In the genomic region with DNA sequence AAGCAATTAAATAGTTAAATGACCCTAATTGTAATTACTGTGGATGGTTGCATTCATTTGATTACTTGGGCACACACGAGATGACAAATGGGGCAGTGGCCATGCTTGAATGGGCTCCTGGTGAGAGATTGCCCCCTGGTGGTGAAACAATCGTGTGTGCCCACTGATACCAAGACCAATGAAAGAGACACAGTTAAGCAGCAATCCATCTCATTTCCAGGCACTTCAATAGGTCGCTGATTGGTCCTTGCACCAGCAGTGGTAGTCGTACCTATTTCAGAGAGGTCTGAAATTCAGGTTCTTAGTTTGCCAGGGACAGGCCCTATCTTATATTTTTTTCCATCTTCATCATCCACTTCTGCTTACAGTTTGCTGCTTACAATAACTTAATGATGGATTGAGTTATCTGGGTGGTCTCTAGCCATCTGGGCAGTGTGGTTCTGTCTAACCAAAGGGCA, we compare ENCODE assay signal across 8 cellular contexts. TPM values are rescaled to one million over a fixed set of nuclear protein-coding genes. Genes with fewer than 3 reads are reported as not detected.
A peak's percentile ranks its signal among the peaks of the same experiment; 100 is the strongest.
DNase-seq lines count a peak whose midpoint lies in the region; ATAC-seq, FAIRE-seq and TF ChIP-seq lines count a peak whose summit lies in the region.

No MANE protein-coding gene starts in this region.

- H3K27me3 ChIP-seq in SJSA1 (replicated peaks): no peaks in the 10 kb centered on the region
- no peaks in the 10 kb centered on the region for H3K27me3 ChIP-seq in parathyroid adenoma (ENCODE audit: control insufficient read depth, insufficient read depth, low read length)
- H3K27me3 ChIP-seq in transverse colon: no peaks in the 10 kb centered on the region

- TF ChIP-seq CTCF in parathyroid adenoma (IDR thresholded peaks at IDR 0.05): peak; percentile 96
- TF ChIP-seq CTCF in transverse colon (IDR thresholded peaks at IDR 0.05): peak; percentile 90 to 93 (median 92)

- 0 to 4% methylated on average over 3 to 4 of the region's 4 CpGs for WGBS in transverse colon (ENCODE audit: low coverage in 1 of 2), 2 donors

- no peak overlapping the region for H3K4me2 ChIP-seq in parathyroid adenoma (ENCODE audit: low read length)

- DNase-seq in AG08396 (ENCODE audit: low spot score): peak; percentile 80
- peak; percentile 72 for DNase-seq in M059J (ENCODE audit: low read depth)
- DNase-seq in SJSA1 (ENCODE audit: low read depth in 1 of 2, low spot score in 2 of 2): peak; percentile 66 to 73
- peak; percentile 88 for DNase-seq in activated effector memory CD4-positive, alpha-beta T cell treated with anti-CD3 and anti-CD28 coated beads, Interleukin-2, amount 50 U/mL, for 16 hours
- peak; percentile 62 to 71 for DNase-seq in frontal cortex (ENCODE audit: low spot score in 2 of 2)
- peak; percentile 82 for DNase-seq in transverse colon

- no peaks in the 10 kb centered on the region for H3K79me2 ChIP-seq in parathyroid adenoma

- peak; percentile 6 for FAIRE-seq in frontal cortex (lab: Jason Lieb, UNC)

- H3K4me1 ChIP-seq in SJSA1 (replicated peaks): no peaks in the 10 kb centered on the region
- no peaks in the 10 kb centered on the region for H3K4me1 ChIP-seq in parathyroid adenoma
- no peaks in the 10 kb centered on the region for H3K4me1 ChIP-seq in transverse colon

- peak; percentile 62 for ATAC-seq in GM18868 (IDR thresholded peaks at IDR 0.05; ENCODE audit: unreplicated experiment)

- no peak overlapping the region for H3K27ac ChIP-seq in SJSA1
- no peak overlapping the region for H3K27ac ChIP-seq in parathyroid adenoma
- H3K27ac ChIP-seq in transverse colon: no peak overlapping the region

- H2AFZ ChIP-seq in parathyroid adenoma: no peak overlapping the region

- H3K4me3 ChIP-seq in SJSA1 (no peak overlapping the region), parathyroid adenoma (ENCODE audit: low read depth, low read length) (no peak overlapping the region), transverse colon (no peak overlapping the region)

- TF ChIP-seq POLR2A in transverse colon (IDR thresholded peaks at IDR 0.05): no peak

- TF ChIP-seq EP300 in transverse colon (IDR thresholded peaks at IDR 0.05; ENCODE audit: low read depth): no peak

- H3K36me3 ChIP-seq in SJSA1 (peaks cover 36% of the 10 kb centered on the region), parathyroid adenoma (ENCODE audit: control insufficient read depth, insufficient read depth, low read length) (no peaks in the 10 kb centered on the region), transverse colon (peaks cover 0 to 28% (median 3%) of the 10 kb centered on the region in 4 donors)

- H3K9me3 ChIP-seq in SJSA1 (replicated peaks) (no peaks in the 10 kb centered on the region), parathyroid adenoma (ENCODE audit: control insufficient read depth, low read length) (no peaks in the 10 kb centered on the region), transverse colon (no peaks in the 10 kb centered on the region)

- H3K9ac ChIP-seq in parathyroid adenoma: no peak overlapping the region

- in situ Hi-C loops in transverse colon (cut with MboI; ENCODE audit: low pct_ligation_motif_present in 1 of 4, low pct_unique_long_range_greater_than_20kb in 1 of 4, low sequenced_read_pairs in 3 of 4): loop anchor here in 2 of 4 donors (5.0 to 25.0 kb wide), 3 partner anchors 65 to 343 kb away; a partner anchor contains a TSS

- intact Hi-C loops in transverse colon (cut with DNase I; ENCODE audit: low total_unique reads): no loop called here

RNA-seq across cellular contexts. Expression of a gene that starts 8.3 kb away (rescaled TPM):
- 34.3 and 36.3 TPM in 2 replicates for total RNA-seq in M059J (2014; rRNA removed; shearing (Covaris generic))
- total RNA-seq in SJSA1 (2014; rRNA removed; shearing (Covaris generic)): 13.5 and 32.8 TPM in 2 replicates
- total RNA-seq in frontal cortex: 12.2 TPM
- 10 to 100 TPM; 21.7 to 69.6 (median 44.8) TPM for total RNA-seq in transverse colon
